In genomic region chr17:73308959-73309358, GRCh38 we compare ENCODE assay signal across 13 cellular contexts. TPM values are rescaled to one million over a fixed set of nuclear protein-coding genes. Genes with fewer than 3 reads are reported as not detected.
DNase-seq lines count a peak whose midpoint lies in the region; ATAC-seq, FAIRE-seq and TF ChIP-seq lines count a peak whose summit lies in the region.
"Not testable (repeated sequence)": the region's sequence is repeated elsewhere in the genome, so short reads cannot be mapped to it uniquely, and the experiment has no call there.
"Had no signal": no experiment of that assay in that cellular context is flagged by ENCODE, and none has a peak within 500 bp of the region (broad histone marks: within the 10 kb centered on the region; RNA-seq: fewer than 3 reads in every experiment).

No MANE protein-coding gene starts in this region.

- H3K4me1 ChIP-seq in HCT116 (ENCODE audit: control insufficient read depth in 1 of 2, insufficient read depth in 2 of 2, low read length in 2 of 2) (peaks cover 58 to 75% of the 10 kb centered on the region in 2 experiments), SK-N-SH (ENCODE audit: control insufficient read depth in 1 of 2, insufficient read depth in 2 of 2, low read depth in 1 of 2, low read length in 1 of 2) (peaks cover 57 to 61% of the 10 kb centered on the region in 2 experiments; a peak in 3 of 4 replicates), esophagus squamous epithelium (peaks cover 42 to 80% (median 64%) of the 10 kb centered on the region in 3 donors), kidney (ENCODE audit: control insufficient read depth in 1 of 2, insufficient read depth in 1 of 2, low read depth in 1 of 2, low read length in 2 of 2) (peaks cover 26 to 40% of the 10 kb centered on the region in 2 donors), neural progenitor cell (peaks cover 45% of the 10 kb centered on the region), smooth muscle cell (ENCODE audit: low read depth) (peaks cover 36% of the 10 kb centered on the region)
- not testable (repeated sequence) for H3K4me1 ChIP-seq in urinary bladder (ENCODE audit: insufficient read depth)

- TF ChIP-seq CTCF in HCT116 (IDR thresholded peaks at IDR 0.05 in 2 of 3, conservative IDR thresholded peaks at IDR 0.05 in 1 of 3; ENCODE audit: borderline replicate concordance in 1 of 3, insufficient read depth in 1 of 3, low read depth in 2 of 3, low read length in 2 of 3); SK-N-SH (IDR thresholded peaks at IDR 0.05); cardiac fibroblast (IDR thresholded peaks at IDR 0.05; ENCODE audit: low read depth, low read length); esophagus squamous epithelium (IDR thresholded peaks at IDR 0.05); kidney (IDR thresholded peaks at IDR 0.05; ENCODE audit: borderline replicate concordance, extremely low read depth, insufficient read depth); neural progenitor cell (IDR thresholded peaks at IDR 0.05); smooth muscle cell (IDR thresholded peaks at IDR 0.05; ENCODE audit: borderline replicate concordance, insufficient read depth, poor library complexity, severe bottlenecking): not testable (repeated sequence)

- not testable (repeated sequence) for FAIRE-seq in kidney (lab: Jason Lieb, UNC)

- H3K27ac ChIP-seq in HCT116 (ENCODE audit: low read depth, low read length) (peak overlapping the region; percentile 88), SK-N-SH (ENCODE audit: low read depth in 2 of 2, low read length in 1 of 2) (peak overlapping the region in 1 of 2 experiments; percentile 96; a peak in 2 of 4 replicates), esophagus squamous epithelium (peak overlapping the region; percentile 91 to 100 (median 100)), kidney (ENCODE audit: low read depth in 2 of 2, low read length in 2 of 2) (peak overlapping the region; percentile 94 to 97), urinary bladder (ENCODE audit: low read depth) (peak overlapping the region; percentile 44)
- not testable (repeated sequence) for H3K27ac ChIP-seq in neural progenitor cell; smooth muscle cell (ENCODE audit: low read depth)

- not testable (repeated sequence) for H3K27me3 ChIP-seq in HCT116 (ENCODE audit: insufficient read depth, low read length); SK-N-SH (ENCODE audit: insufficient read depth); esophagus squamous epithelium; smooth muscle cell (ENCODE audit: low read depth)
- peaks cover 14% of the 10 kb centered on the region for H3K27me3 ChIP-seq in neural progenitor cell

- not testable (repeated sequence) for DNase-seq in HCT116 (ENCODE audit: low read depth, low spot score); SK-N-SH; cardiac fibroblast (ENCODE audit: low read depth in 2 of 2); esophagus squamous epithelium (lab: John Stamatoyannopoulos, UW); kidney; neural progenitor cell (ENCODE audit: low spot score); smooth muscle cell (lab: John Stamatoyannopoulos, UW; ENCODE audit: unreplicated experiment)

- not testable (repeated sequence) for H4K20me1 ChIP-seq in HCT116 (ENCODE audit: insufficient read depth); SK-N-SH (ENCODE audit: insufficient read depth)
- H4K20me1 ChIP-seq in neural progenitor cell (ENCODE audit: low read depth) (peaks cover 48% of the 10 kb centered on the region), smooth muscle cell (ENCODE audit: low read depth) (peaks cover 51% of the 10 kb centered on the region)

- not testable (repeated sequence) for TF ChIP-seq RAD21 in HCT116 (IDR thresholded peaks at IDR 0.05; ENCODE audit: low read depth); SK-N-SH (IDR thresholded peaks at IDR 0.05; ENCODE audit: low read length)

- CTCF ChIA-PET in HCT116 (lab: Charles Lee) = interaction anchor here (0.7 to 2.6 kb wide), 4 partner anchors 11 to 61 kb away, joined by 3 to 16 read pairs (median 4); no protein-coding TSS in a partner anchor
- CTCF ChIA-PET in SK-N-SH (lab: Yijun Ruan, JAX) = interaction anchor here (5.7 to 5.9 kb wide), 3 partner anchors 50 to 60 kb away, joined by 66 to 154 read pairs (median 84); no protein-coding TSS in a partner anchor

- intact Hi-C loops in HCT116 (cut with micrococcal nuclease) = loop anchor here (1.0 kb wide), 1 partner anchor 16 kb away; no protein-coding TSS in a partner anchor
- intact Hi-C loops in esophagus squamous epithelium (cut with DNase I); kidney (cut with DNase I): not testable (repeated sequence)

- not testable (repeated sequence) for H3K27me3 Mint-ChIP-seq in neural progenitor cell (ENCODE audit: insufficient read depth, low read depth)

- not testable (repeated sequence) for H3K36me3 ChIP-seq in HCT116 (ENCODE audit: control insufficient read depth in 1 of 2, insufficient read depth in 2 of 2, low read length in 2 of 2); SK-N-SH (replicated peaks in 1 of 2; ENCODE audit: control insufficient read depth in 1 of 2, insufficient read depth in 2 of 2, low read length in 1 of 2); esophagus squamous epithelium; kidney (ENCODE audit: control insufficient read depth in 1 of 2, insufficient read depth in 2 of 2, low read length in 2 of 2); neural progenitor cell; smooth muscle cell (ENCODE audit: low read depth); urinary bladder (ENCODE audit: insufficient read depth)

- not testable (repeated sequence) for H3K27ac Mint-ChIP-seq in neural progenitor cell

- H3K4me3 ChIP-seq in HCT116 (replicated peaks in 1 of 2; ENCODE audit: low read depth in 1 of 2, low read length in 2 of 2) = peak overlapping the region; percentile 47 to 100
- H3K4me3 ChIP-seq in SK-N-SH (ENCODE audit: low read depth in 2 of 2, low read length in 1 of 2) = peak overlapping the region in 1 of 2 experiments; percentile 50; a peak in 1 of 4 replicates
- H3K4me3 ChIP-seq in cardiac fibroblast (replicated peaks in 1 of 2; ENCODE audit: low read depth in 2 of 2, low read length in 2 of 2) = peak overlapping the region; percentile 22 to 99
- H3K4me3 ChIP-seq in esophagus squamous epithelium = peak overlapping the region in 3 of 4 donors; percentile 80 to 100 (median 99)
- peak overlapping the region in 1 of 2 donors; percentile 65 for H3K4me3 ChIP-seq in kidney (ENCODE audit: low read length in 2 of 2)
- not testable (repeated sequence) for H3K4me3 ChIP-seq in neural progenitor cell
- peak overlapping the region; percentile 97 for H3K4me3 ChIP-seq in smooth muscle cell
- peak overlapping the region; percentile 94 for H3K4me3 ChIP-seq in urinary bladder (ENCODE audit: low read depth, low read length)

- TF ChIP-seq POLR2A in HCT116 (IDR thresholded peaks at IDR 0.05; ENCODE audit: borderline replicate concordance, extremely low read depth, insufficient read depth, insufficient read length); esophagus squamous epithelium (IDR thresholded peaks at IDR 0.05): not testable (repeated sequence)

- WGBS in SK-N-SH (ENCODE audit: low lambda C conversion rate) = 74% methylated on average over 5 of the region's 5 CpGs
- 46 to 60% methylated on average over 4 to 5 of the region's 5 CpGs for WGBS in esophagus squamous epithelium, 2 donors
- WGBS in smooth muscle cell (ENCODE audit: low lambda C conversion rate) = 87% methylated on average over 4 of the region's 5 CpGs
- 69% methylated on average over 5 of the region's 5 CpGs for WGBS in urinary bladder

- RAD21 ChIA-PET in HCT116 (lab: Charles Lee; ENCODE audit: low non-redundant PET in 1 of 2, low total read pairs in 2 of 2, uncharacterized antibody in 2 of 2, unreplicated experiment in 2 of 2) = interaction anchor here in 1 of 2 experiments (0.7 to 1.2 kb wide), 2 partner anchors 18 to 63 kb away, joined by 4 to 7 read pairs; no protein-coding TSS in a partner anchor

- POLR2A ChIA-PET in HCT116 (lab: Charles Lee) (interaction anchor here (0.6 to 1.8 kb wide), 5 partner anchors 10 to 17 kb away, joined by 3 to 15 read pairs (median 4); no protein-coding TSS in a partner anchor), SK-N-SH (lab: Yijun Ruan, JAX) (interaction anchor here (0.5 to 3.7 kb wide), 2 partner anchors 60 to 936 kb away, joined by 4 to 30 read pairs; no protein-coding TSS in a partner anchor)

- not testable (repeated sequence) for H3K9me2 ChIP-seq in HCT116 (ENCODE audit: insufficient read depth); SK-N-SH

- peak overlapping the region; percentile 96 for H3K4me2 ChIP-seq in HCT116 (ENCODE audit: low read length)
- peak overlapping the region; percentile 98 for H3K4me2 ChIP-seq in SK-N-SH
- peak overlapping the region; percentile 100 for H3K4me2 ChIP-seq in neural progenitor cell
- H3K4me2 ChIP-seq in smooth muscle cell = peak overlapping the region; percentile 97

- H3K79me2 ChIP-seq in HCT116 (ENCODE audit: insufficient read depth, low read length) (peaks cover 75% of the 10 kb centered on the region), SK-N-SH (ENCODE audit: insufficient read depth) (peaks cover 72% of the 10 kb centered on the region), neural progenitor cell (ENCODE audit: low read depth) (peaks cover 59% of the 10 kb centered on the region), smooth muscle cell (ENCODE audit: low read depth) (peaks cover 53% of the 10 kb centered on the region)

- H3K9ac ChIP-seq in HCT116 (ENCODE audit: low read length) (peak overlapping the region; percentile 96), SK-N-SH (peak overlapping the region; percentile 36; the same call in 1 of the 2 replicates)
- H3K9ac ChIP-seq in kidney (ENCODE audit: low read length in 2 of 2); neural progenitor cell; smooth muscle cell (ENCODE audit: low read depth): not testable (repeated sequence)

- not testable (repeated sequence) for H2AFZ ChIP-seq in HCT116 (ENCODE audit: low read depth, low read length, poor library complexity, severe bottlenecking); SK-N-SH (ENCODE audit: low read depth); neural progenitor cell (replicated peaks); smooth muscle cell (ENCODE audit: low read depth)

- not testable (repeated sequence) for H3K36me3 Mint-ChIP-seq in neural progenitor cell

- not testable (repeated sequence) for BruUV-seq in HCT116 (replicated peaks; lab: Mats Ljungman, UMichigan)

- H3K4me3 Mint-ChIP-seq in neural progenitor cell = not testable (repeated sequence)

- TF ChIP-seq EP300 in SK-N-SH (IDR thresholded peaks at IDR 0.05; ENCODE audit: borderline replicate concordance in 1 of 2, low read depth in 1 of 2, low read length in 1 of 2) = not testable (repeated sequence)

- not testable (repeated sequence) for H3K9me3 ChIP-seq in HCT116 (ENCODE audit: control insufficient read depth in 1 of 2, insufficient read depth in 1 of 2, low read depth in 1 of 2, low read length in 2 of 2); SK-N-SH; esophagus squamous epithelium; kidney (ENCODE audit: control insufficient read depth in 1 of 2, low read length in 2 of 2); neural progenitor cell (ENCODE audit: low read depth); smooth muscle cell (replicated peaks; ENCODE audit: low read depth)

- H3F3A ChIP-seq in SK-N-SH (replicated peaks; ENCODE audit: insufficient read depth) (peaks cover 48% of the 10 kb centered on the region), neural progenitor cell (ENCODE audit: low read depth) (peaks cover 33% of the 10 kb centered on the region)
- H3F3A ChIP-seq in smooth muscle cell (ENCODE audit: low read depth) = not testable (repeated sequence)

- not testable (repeated sequence) for H3K9me3 Mint-ChIP-seq in neural progenitor cell

- H3K4me1 Mint-ChIP-seq in neural progenitor cell = peaks cover 42% of the 10 kb centered on the region

- ATAC-seq in HCT116 = not testable (repeated sequence)

RNA-seq across cellular contexts. Expression of gene CDC42EP4, which starts 2.8 kb away (rescaled TPM):
- total RNA-seq in HCT116 (2021; ENCODE audit: unreplicated experiment) = 54.9 TPM
- polyA plus RNA-seq in HCT116 (2012) = 43.4 and 51.6 TPM in 2 replicates
- polyA plus RNA-seq in SK-N-SH (2012; rRNA removed) = 23.7 and 28.3 TPM in 2 replicates
- polyA plus RNA-seq in SK-N-SH (2012; cell fraction: cytosol; rRNA removed) = 16.3 and 24.6 TPM in 2 replicates
- 15.8 and 17.1 TPM in 2 replicates for polyA plus RNA-seq in SK-N-SH (2012; cell fraction: nucleus; rRNA removed)
- total RNA-seq in esophagus squamous epithelium = 10 to 100 TPM; 45.1 to 63.9 (median 52.9) TPM
- 76.9 TPM for total RNA-seq in kidney
- polyA plus RNA-seq in kidney (ENCODE audit: insufficient read depth, low read depth, low replicate concordance) = 26.2 TPM
- 10.8 and 28.9 TPM in 2 replicates for total RNA-seq in neural progenitor cell (ENCODE audit: low replicate concordance)
- total RNA-seq in smooth muscle cell = 13.4 and 15.1 TPM in 2 replicates
- polyA plus RNA-seq in smooth muscle cell = 21.2 and 21.4 TPM in 2 replicates
- 24.0 TPM for total RNA-seq in urinary bladder
- polyA plus RNA-seq in urinary bladder = 56.2 TPM

RNA-seq across cellular contexts. Expression of gene CPSF4L, which starts 47.3 kb away (rescaled TPM):
- not detected for total RNA-seq in HCT116 (2021; ENCODE audit: unreplicated experiment)
- 0.16 and 0.61 TPM in 2 replicates for polyA plus RNA-seq in HCT116 (2012)
- 0.10 TPM in 1 of 2 replicates, not detected in the other for polyA plus RNA-seq in SK-N-SH (2012; rRNA removed)
- not detected in 2 replicates for polyA plus RNA-seq in SK-N-SH (2012; cell fraction: cytosol; rRNA removed)
- polyA plus RNA-seq in SK-N-SH (2012; cell fraction: nucleus; rRNA removed) = not detected in 2 replicates
- not detected for total RNA-seq in esophagus squamous epithelium
- not detected for total RNA-seq in kidney
- not detected for polyA plus RNA-seq in kidney (ENCODE audit: insufficient read depth, low read depth, low replicate concordance)
- total RNA-seq in neural progenitor cell (ENCODE audit: low replicate concordance) = not detected in 2 replicates
- total RNA-seq in smooth muscle cell = not detected in 2 replicates
- 0.30 TPM in 1 of 2 replicates, not detected in the other for polyA plus RNA-seq in smooth muscle cell
- 0.42 TPM for total RNA-seq in urinary bladder
- not detected for polyA plus RNA-seq in urinary bladder
- total RNA-seq: activated T-helper 1 cell treated with anti-CD3 and anti-CD28 coated beads, Interleukin-12 subunit alpha, Interleukin-12 subunit beta, Interleukin-2, Interleukin-4 antibody, amounts not matched to agents 30 ng/mL and 10 ng/mL and 1 ng/mL, durations not matched to agents 14 hours and 24 hours and 36 hours; bronchial epithelial cell; foreskin keratinocyte; mucosa of descending colon; Right ventricle myocardium inferior had no signal
- polyA plus RNA-seq: foreskin keratinocyte had no signal
